In genomic region chr19:1081301-1082164, GRCh38 we compare ENCODE assay signal across 7 cellular contexts. TPM values are rescaled to one million over a fixed set of nuclear protein-coding genes. Genes with fewer than 3 reads are reported as not detected.
DNase-seq lines count a peak whose midpoint lies in the region; ATAC-seq, FAIRE-seq and TF ChIP-seq lines count a peak whose summit lies in the region.
"Had no signal": no experiment of that assay in that cellular context is flagged by ENCODE, and none has a peak within 500 bp of the region (broad histone marks: within the 10 kb centered on the region; RNA-seq: fewer than 3 reads in every experiment).

No MANE protein-coding gene starts in this region.

- H3K4me1 Mint-ChIP-seq in natural killer cell, result peaks cover 12 to 20% of the 10 kb centered on the region in 2 donors

- dilution Hi-C loops in keratinocyte (cut with MboI; ENCODE audit: extremely low pct_ligation_motif_present, low sequenced_read_pairs), result no loop called here

- no peak for ATAC-seq in GM21367 (IDR thresholded peaks at IDR 0.05; ENCODE audit: unreplicated experiment)
- no peak for ATAC-seq in natural killer cell

- H3K27ac ChIP-seq in keratinocyte (ENCODE audit: control insufficient read depth, insufficient read depth, low read length), result peak overlapping the region; percentile 4
- H3K27ac ChIP-seq: tibial nerve had no signal

- H3K27ac Mint-ChIP-seq in natural killer cell, result peak overlapping the region in 1 of 2 donors; percentile 57

- peak overlapping the region; percentile 69 for H3K4me2 ChIP-seq in keratinocyte (ENCODE audit: control insufficient read depth, extremely low read depth, insufficient read depth, low read depth, low read length)

- H3K4me1 ChIP-seq in BE2C, result peaks cover 4% of the 10 kb centered on the region; the same call in 1 of the 2 replicates
- H3K4me1 ChIP-seq in keratinocyte (ENCODE audit: control insufficient read depth, extremely low read depth, insufficient read depth, low read length), result peaks cover 7% of the 10 kb centered on the region

- H3K9me1 ChIP-seq in keratinocyte (ENCODE audit: control insufficient read depth, extremely low read depth, insufficient read depth, low read length), result no peaks in the 10 kb centered on the region

- H3K79me2 ChIP-seq in keratinocyte (ENCODE audit: control insufficient read depth, insufficient read depth, low read length), result no peaks in the 10 kb centered on the region

- TF ChIP-seq CTCF in BE2C (IDR thresholded peaks at IDR 0.05; ENCODE audit: low read depth, low read length), result 0 out of 2 replicates have a peak, but pooled peaks have one; percentile 16
- TF ChIP-seq CTCF in keratinocyte (optimal IDR thresholded peaks at IDR 0.05 in 1 of 3, IDR thresholded peaks at IDR 0.05 in 1 of 3, conservative IDR thresholded peaks at IDR 0.05 in 1 of 3; ENCODE audit: extremely low read depth in 1 of 3, insufficient read depth in 2 of 3, low read length in 3 of 3), result no peak
- TF ChIP-seq CTCF in natural killer cell (IDR thresholded peaks at IDR 0.05), result no peak

- H3K4me3 Mint-ChIP-seq in natural killer cell, result no peak overlapping the region

- no peaks in the 10 kb centered on the region for H3K36me3 Mint-ChIP-seq in natural killer cell

- no peak for FAIRE-seq in keratinocyte (lab: Jason Lieb, UNC)

- no peaks in the 10 kb centered on the region for H4K20me1 ChIP-seq in keratinocyte (ENCODE audit: control insufficient read depth, extremely low read depth, insufficient read depth, low read length)

- peak overlapping the region; percentile 63 for H2AFZ ChIP-seq in keratinocyte (ENCODE audit: control insufficient read depth, low read length)

- peak; percentile 65 for DNase-seq in BE2C
- peak; percentile 32 for DNase-seq in NCI-H526 treated with DMSO at 0.1 percent for 48 hours (lab: John Stamatoyannopoulos, UW)
- DNase-seq in keratinocyte (ENCODE audit: low read depth, low spot score), result no peak
- DNase-seq in natural killer cell, result no peak
- no peak for DNase-seq in hippocampal formation (lab: John Stamatoyannopoulos, UW)

- H3K27me3 ChIP-seq in BE2C (peaks cover 17% of the 10 kb centered on the region), keratinocyte (ENCODE audit: control insufficient read depth, extremely low read depth, insufficient read depth, low read length) (no peaks in the 10 kb centered on the region)

- H3K27me3 Mint-ChIP-seq in natural killer cell (ENCODE audit: low read depth in 2 of 2), result no peaks in the 10 kb centered on the region

- H3K9me3 Mint-ChIP-seq in natural killer cell, result no peaks in the 10 kb centered on the region

- H3K4me3 ChIP-seq in BE2C (ENCODE audit: low read depth, low read length) (peak overlapping the region; percentile 14; the same call in 1 of the 2 replicates), keratinocyte (ENCODE audit: control insufficient read depth in 2 of 3, extremely low read depth in 1 of 3, insufficient read depth in 2 of 3, low read depth in 1 of 3, low read length in 3 of 3) (no peak overlapping the region)

- peak overlapping the region; percentile 50 for H3K9ac ChIP-seq in keratinocyte (ENCODE audit: control insufficient read depth, extremely low read depth, insufficient read depth, low read length)

- no peaks in the 10 kb centered on the region for H3K36me3 ChIP-seq in BE2C
- peaks cover 3 to 7% of the 10 kb centered on the region in 2 experiments for H3K36me3 ChIP-seq in keratinocyte (ENCODE audit: control insufficient read depth in 2 of 2, extremely low read depth in 1 of 2, insufficient read depth in 2 of 2, low read length in 2 of 2)

- H3K9me3 ChIP-seq in BE2C, result no peaks in the 10 kb centered on the region
- H3K9me3 ChIP-seq in keratinocyte (ENCODE audit: control insufficient read depth, low read depth, low read length), result no peaks in the 10 kb centered on the region
- H3K9me3 ChIP-seq: tibial nerve had no signal

- intact Hi-C loops in natural killer cell (cut with micrococcal nuclease), result no loop called here

RNA-seq across cellular contexts. Expression of gene POLR2E, which starts 13.6 kb away (rescaled TPM):
- 824 TPM for polyA plus RNA-seq in BE2C (2012; ENCODE audit: insufficient read depth, insufficient read length, low read depth)
- 178 to 229 TPM (median 200 TPM) in 3 replicates for polyA plus RNA-seq in keratinocyte
- 36.7 TPM for polyA plus RNA-seq in keratinocyte (2011; ENCODE audit: low read depth)
- 91.1 and 188 TPM in 2 replicates for polyA plus RNA-seq in keratinocyte (2011; cell fraction: cytosol; rRNA removed)
- 67.8 and 76.3 TPM in 2 replicates for polyA plus RNA-seq in keratinocyte (2011; cell fraction: nucleus; rRNA removed)
- polyA plus RNA-seq in keratinocyte (2012; ENCODE audit: low replicate concordance), result 121 and 290 TPM in 2 replicates
- 137 to 213 TPM (median 150 TPM) in 3 replicates for polyA minus RNA-seq in keratinocyte
- polyA minus RNA-seq in keratinocyte (2011; cell fraction: cytosol; rRNA and poly(A)+ RNA removed), result 236 TPM
- polyA minus RNA-seq in keratinocyte (2011; cell fraction: nucleus; rRNA and poly(A)+ RNA removed), result 34.9 and 42.6 TPM in 2 replicates
- total RNA-seq in natural killer cell, result 100 to 1,000 TPM in 1 of 3 donors, 10 to 100 TPM in 2; 77.3 to 105 (median 91.6) TPM

RNA-seq across cellular contexts. Expression of gene ARHGAP45, which starts 14.6 kb away (rescaled TPM):
- 31.2 TPM for polyA plus RNA-seq in BE2C (2012; ENCODE audit: insufficient read depth, insufficient read length, low read depth)
- 0.56 to 1.3 TPM (median 1.1 TPM) in 3 replicates for polyA plus RNA-seq in keratinocyte
- 0.85 TPM for polyA plus RNA-seq in keratinocyte (2011; ENCODE audit: low read depth)
- 0.33 and 1.3 TPM in 2 replicates for polyA plus RNA-seq in keratinocyte (2011; cell fraction: cytosol; rRNA removed)
- polyA plus RNA-seq in keratinocyte (2011; cell fraction: nucleus; rRNA removed), result 1.5 and 2.9 TPM in 2 replicates
- polyA plus RNA-seq in keratinocyte (2012; ENCODE audit: low replicate concordance), result 3.3 and 7.0 TPM in 2 replicates
- polyA minus RNA-seq in keratinocyte, result 0.51 to 3.4 TPM (median 1.3 TPM) in 3 replicates
- 6.5 TPM for polyA minus RNA-seq in keratinocyte (2011; cell fraction: cytosol; rRNA and poly(A)+ RNA removed)
- polyA minus RNA-seq in keratinocyte (2011; cell fraction: nucleus; rRNA and poly(A)+ RNA removed), result 1.4 and 3.4 TPM in 2 replicates
- 100 to 1,000 TPM; 535 to 601 (median 560) TPM for total RNA-seq in natural killer cell

RNA-seq across cellular contexts. Expression of gene GPX4, which starts 22.3 kb away (rescaled TPM):
- polyA plus RNA-seq in BE2C (2012; ENCODE audit: insufficient read depth, insufficient read length, low read depth), result 790 TPM
- polyA plus RNA-seq in keratinocyte, result 193 to 279 TPM (median 243 TPM) in 3 replicates
- 60.6 TPM for polyA plus RNA-seq in keratinocyte (2011; ENCODE audit: low read depth)
- polyA plus RNA-seq in keratinocyte (2011; cell fraction: cytosol; rRNA removed), result 222 and 463 TPM in 2 replicates
- polyA plus RNA-seq in keratinocyte (2011; cell fraction: nucleus; rRNA removed), result 106 and 126 TPM in 2 replicates
- polyA plus RNA-seq in keratinocyte (2012; ENCODE audit: low replicate concordance), result 311 and 442 TPM in 2 replicates
- polyA minus RNA-seq in keratinocyte, result 86.1 to 197 TPM (median 110 TPM) in 3 replicates
- 240 TPM for polyA minus RNA-seq in keratinocyte (2011; cell fraction: cytosol; rRNA and poly(A)+ RNA removed)
- 33.0 and 50.3 TPM in 2 replicates for polyA minus RNA-seq in keratinocyte (2011; cell fraction: nucleus; rRNA and poly(A)+ RNA removed)
- total RNA-seq in natural killer cell, result 100 to 1,000 TPM; 108 to 126 (median 121) TPM

RNA-seq across cellular contexts. Expression of gene ABCA7, which starts 41.6 kb away (rescaled TPM):
- 16.4 TPM for polyA plus RNA-seq in BE2C (2012; ENCODE audit: insufficient read depth, insufficient read length, low read depth)
- polyA plus RNA-seq in keratinocyte, result 7.4 to 11.0 TPM (median 7.9 TPM) in 3 replicates
- 19.5 TPM for polyA plus RNA-seq in keratinocyte (2011; ENCODE audit: low read depth)
- polyA plus RNA-seq in keratinocyte (2011; cell fraction: cytosol; rRNA removed), result 2.5 and 4.0 TPM in 2 replicates
- polyA plus RNA-seq in keratinocyte (2011; cell fraction: nucleus; rRNA removed), result 52.2 and 76.0 TPM in 2 replicates
- polyA plus RNA-seq in keratinocyte (2012; ENCODE audit: low replicate concordance), result 24.8 and 30.3 TPM in 2 replicates
- polyA minus RNA-seq in keratinocyte, result 15.3 to 35.6 TPM (median 15.8 TPM) in 3 replicates
- 27.8 TPM for polyA minus RNA-seq in keratinocyte (2011; cell fraction: cytosol; rRNA and poly(A)+ RNA removed)
- polyA minus RNA-seq in keratinocyte (2011; cell fraction: nucleus; rRNA and poly(A)+ RNA removed), result 58.4 and 58.8 TPM in 2 replicates
- 100 to 1,000 TPM in 2 of 3 donors, 10 to 100 TPM in 1; 73.3 to 149 (median 121) TPM for total RNA-seq in natural killer cell

RNA-seq across cellular contexts. Expression of gene CNN2, which starts 55.1 kb away (rescaled TPM):
- 3.0 TPM for polyA plus RNA-seq in BE2C (2012; ENCODE audit: insufficient read depth, insufficient read length, low read depth)
- polyA plus RNA-seq in keratinocyte, result 105 to 495 TPM (median 136 TPM) in 3 replicates
- 186 TPM for polyA plus RNA-seq in keratinocyte (2011; ENCODE audit: low read depth)
- 254 and 453 TPM in 2 replicates for polyA plus RNA-seq in keratinocyte (2011; cell fraction: cytosol; rRNA removed)
- 183 and 199 TPM in 2 replicates for polyA plus RNA-seq in keratinocyte (2011; cell fraction: nucleus; rRNA removed)
- polyA plus RNA-seq in keratinocyte (2012; ENCODE audit: low replicate concordance), result 103 and 434 TPM in 2 replicates
- 315 to 953 TPM (median 352 TPM) in 3 replicates for polyA minus RNA-seq in keratinocyte
- 700 TPM for polyA minus RNA-seq in keratinocyte (2011; cell fraction: cytosol; rRNA and poly(A)+ RNA removed)
- 110 and 152 TPM in 2 replicates for polyA minus RNA-seq in keratinocyte (2011; cell fraction: nucleus; rRNA and poly(A)+ RNA removed)
- total RNA-seq in natural killer cell, result 100 to 1,000 TPM; 163 to 276 (median 179) TPM

Comparison
In these comparisons a context has a peak if more than half of its experiments do, and no peak if none do; other contexts are left out.
1. DNase-seq: peak in BE2C (single experiment) and NCI-H526 treated with DMSO at 0.1 percent for 48 hours (single experiment); none in keratinocyte (single experiment), natural killer cell (single experiment) and hippocampal formation (0 of 2).